Comparison of ENCODE assay signal across 16 cellular contexts in genomic region chr2:217751192-217751591, GRCh38.
A peak's percentile ranks its signal among the peaks of the same experiment; 100 is the strongest.
DNase-seq lines count a peak whose midpoint lies in the region; ATAC-seq and TF ChIP-seq lines count a peak whose summit lies in the region.
"Had no signal": no experiment of that assay in that cellular context is flagged by ENCODE, and none has a peak within 500 bp of the region (broad histone marks: within the 10 kb centered on the region; RNA-seq: fewer than 3 reads in every experiment).

No MANE protein-coding gene starts in this region.

- H3K9me3 Mint-ChIP-seq in activated CD8-positive, alpha-beta T cell treated with anti-CD3 and anti-CD28 coated beads, Interleukin-2, amount 10 ng/mL, durations not matched to agents 7 days and 5 days (ENCODE audit: insufficient read depth): no peaks in the 10 kb centered on the region
- H3K9me3 Mint-ChIP-seq in activated CD8-positive, alpha-beta T cell treated with anti-CD3 and anti-CD28 coated beads for 36 hours: no peaks in the 10 kb centered on the region
- no peaks in the 10 kb centered on the region for H3K9me3 Mint-ChIP-seq in endodermal cell
- H3K9me3 Mint-ChIP-seq: CD4-positive, alpha-beta memory T cell had no signal

- H3K36me3 ChIP-seq in endodermal cell (ENCODE audit: control insufficient read depth, insufficient read depth, low read length): no peaks in the 10 kb centered on the region
- no peaks in the 10 kb centered on the region for H3K36me3 ChIP-seq in parathyroid adenoma (ENCODE audit: control insufficient read depth, insufficient read depth, low read length)
- H3K36me3 ChIP-seq: BLaER1 had no signal

- H3K9ac ChIP-seq in endodermal cell (ENCODE audit: extremely low read depth, low read length, poor library complexity, severe bottlenecking): no peak overlapping the region
- H3K9ac ChIP-seq in parathyroid adenoma: no peak overlapping the region
- H3K9ac ChIP-seq: BLaER1 had no signal

- H3K4me3 ChIP-seq in endodermal cell (ENCODE audit: low read length): no peak overlapping the region
- no peak overlapping the region for H3K4me3 ChIP-seq in parathyroid adenoma (ENCODE audit: low read depth, low read length)
- H3K4me3 ChIP-seq: BLaER1, GM12878 had no signal

- CTCF ChIA-PET in activated CD8-positive, alpha-beta T cell treated with anti-CD3 and anti-CD28 coated beads, Interleukin-2, amount 10 ng/mL, durations not matched to agents 7 days and 5 days (lab: Charles Lee): no interaction called here
- CTCF ChIA-PET in activated CD8-positive, alpha-beta T cell treated with anti-CD3 and anti-CD28 coated beads for 36 hours (lab: Charles Lee): no interaction called here

- no peak for ATAC-seq in activated CD8-positive, alpha-beta T cell treated with anti-CD3 and anti-CD28 coated beads, Interleukin-2, amount 10 ng/mL, durations not matched to agents 7 days and 5 days
- no peak for ATAC-seq in activated CD8-positive, alpha-beta T cell treated with anti-CD3 and anti-CD28 coated beads for 36 hours
- ATAC-seq in HG03095 (IDR thresholded peaks at IDR 0.05; ENCODE audit: unreplicated experiment): no peak
- ATAC-seq: GM12878 had no signal

- H3K27me3 ChIP-seq in endodermal cell (ENCODE audit: control insufficient read depth, insufficient read depth, low read length, poor library complexity, severe bottlenecking): peaks cover 9% of the 10 kb centered on the region
- no peaks in the 10 kb centered on the region for H3K27me3 ChIP-seq in parathyroid adenoma (ENCODE audit: control insufficient read depth, insufficient read depth, low read length)
- H3K27me3 ChIP-seq: BLaER1 had no signal

- POLR2A ChIA-PET in activated CD8-positive, alpha-beta T cell treated with anti-CD3 and anti-CD28 coated beads, Interleukin-2, amount 10 ng/mL, durations not matched to agents 7 days and 5 days (lab: Charles Lee): interaction anchor here (0.7 kb wide), 1 partner anchor 235 kb away, joined by 3 read pairs; no protein-coding TSS in a partner anchor
- POLR2A ChIA-PET in activated CD8-positive, alpha-beta T cell treated with anti-CD3 and anti-CD28 coated beads for 36 hours (lab: Charles Lee): no interaction called here

- no peak for TF ChIP-seq CTCF in activated CD8-positive, alpha-beta T cell treated with anti-CD3 and anti-CD28 coated beads for 36 hours (IDR thresholded peaks at IDR 0.05)
- TF ChIP-seq CTCF in endodermal cell (conservative IDR thresholded peaks at IDR 0.05): no peak
- no peak for TF ChIP-seq CTCF in parathyroid adenoma (IDR thresholded peaks at IDR 0.05)

- H3K4me1 ChIP-seq in endodermal cell (ENCODE audit: control insufficient read depth, insufficient read depth, low read length) (no peaks in the 10 kb centered on the region), parathyroid adenoma (peaks cover 78% of the 10 kb centered on the region)

- peaks cover 5% of the 10 kb centered on the region for H3K27me3 Mint-ChIP-seq in activated CD8-positive, alpha-beta T cell treated with anti-CD3 and anti-CD28 coated beads, Interleukin-2, amount 10 ng/mL, durations not matched to agents 7 days and 5 days (ENCODE audit: low read depth)
- no peaks in the 10 kb centered on the region for H3K27me3 Mint-ChIP-seq in activated CD8-positive, alpha-beta T cell treated with anti-CD3 and anti-CD28 coated beads for 36 hours
- H3K27me3 Mint-ChIP-seq in endodermal cell (ENCODE audit: insufficient read depth): peaks cover 25% of the 10 kb centered on the region

- peak; percentile 15 for DNase-seq in activated CD8-positive, alpha-beta T cell treated with anti-CD3 and anti-CD28 coated beads, Interleukin-2, amount 10 ng/mL, durations not matched to agents 7 days and 5 days
- DNase-seq in activated CD8-positive, alpha-beta T cell treated with anti-CD3 and anti-CD28 coated beads for 36 hours: no peak
- peak; percentile 26 for DNase-seq in endodermal cell
- DNase-seq in ureter (ENCODE audit: low spot score): peak; percentile 28
- DNase-seq in DMS 273 (lab: John Stamatoyannopoulos, UW; ENCODE audit: unreplicated experiment): no peak
- DNase-seq in 8988T: no peak
- DNase-seq: CD4-positive, alpha-beta memory T cell; DMS79 treated with DMSO at 0.1 percent for 48 hours; H9; IMR-90 had no signal

- H3K27ac Mint-ChIP-seq in activated CD8-positive, alpha-beta T cell treated with anti-CD3 and anti-CD28 coated beads, Interleukin-2, amount 10 ng/mL, durations not matched to agents 7 days and 5 days: no peak overlapping the region
- H3K27ac Mint-ChIP-seq in activated CD8-positive, alpha-beta T cell treated with anti-CD3 and anti-CD28 coated beads for 36 hours: no peak overlapping the region
- H3K27ac Mint-ChIP-seq in endodermal cell: no peak overlapping the region
- H3K27ac Mint-ChIP-seq: CD14-positive monocyte, H9 had no signal

- H3K36me3 Mint-ChIP-seq in activated CD8-positive, alpha-beta T cell treated with anti-CD3 and anti-CD28 coated beads, Interleukin-2, amount 10 ng/mL, durations not matched to agents 7 days and 5 days (ENCODE audit: low read depth): no peaks in the 10 kb centered on the region
- H3K36me3 Mint-ChIP-seq in activated CD8-positive, alpha-beta T cell treated with anti-CD3 and anti-CD28 coated beads for 36 hours (ENCODE audit: low read depth): no peaks in the 10 kb centered on the region
- no peaks in the 10 kb centered on the region for H3K36me3 Mint-ChIP-seq in endodermal cell (ENCODE audit: low read depth)
- H3K36me3 Mint-ChIP-seq: CD14-positive monocyte; CD4-positive, alpha-beta memory T cell had no signal

- H3K27ac ChIP-seq in endodermal cell (ENCODE audit: low read depth, low read length) (no peak overlapping the region), parathyroid adenoma (peak overlapping the region; percentile 99)
- H3K27ac ChIP-seq: 22Rv1, BLaER1 had no signal

- no peak overlapping the region for H3K4me3 Mint-ChIP-seq in activated CD8-positive, alpha-beta T cell treated with anti-CD3 and anti-CD28 coated beads, Interleukin-2, amount 10 ng/mL, durations not matched to agents 7 days and 5 days
- H3K4me3 Mint-ChIP-seq in activated CD8-positive, alpha-beta T cell treated with anti-CD3 and anti-CD28 coated beads for 36 hours: no peak overlapping the region
- H3K4me3 Mint-ChIP-seq in endodermal cell: no peak overlapping the region
- H3K4me3 Mint-ChIP-seq: CD14-positive monocyte; CD4-positive, alpha-beta memory T cell; H9 had no signal

- 91 to 100% methylated on average over 1 to 7 of the region's 7 CpGs for WGBS in endodermal cell (ENCODE audit: insufficient coverage in 1 of 2, insufficient read length in 1 of 2), 2 experiments

- H2AFZ ChIP-seq in parathyroid adenoma: no peak overlapping the region

- H3K4me1 Mint-ChIP-seq in activated CD8-positive, alpha-beta T cell treated with anti-CD3 and anti-CD28 coated beads, Interleukin-2, amount 10 ng/mL, durations not matched to agents 7 days and 5 days (ENCODE audit: low read depth): peaks cover 19% of the 10 kb centered on the region
- peaks cover 23% of the 10 kb centered on the region for H3K4me1 Mint-ChIP-seq in activated CD8-positive, alpha-beta T cell treated with anti-CD3 and anti-CD28 coated beads for 36 hours (ENCODE audit: low read depth)
- H3K4me1 Mint-ChIP-seq in endodermal cell: peaks cover under 1% of the 10 kb centered on the region
- H3K4me1 Mint-ChIP-seq: CD14-positive monocyte had no signal

- H3K79me2 ChIP-seq in parathyroid adenoma: no peaks in the 10 kb centered on the region

- intact Hi-C loops in activated CD8-positive, alpha-beta T cell treated with anti-CD3 and anti-CD28 coated beads for 36 hours (cut with micrococcal nuclease): loop anchor here (10.0 kb wide), 2 partner anchors 96 to 526 kb away; no protein-coding TSS in a partner anchor

- no peaks in the 10 kb centered on the region for H3K9me3 ChIP-seq in endodermal cell (ENCODE audit: control insufficient read depth, low read length)
- H3K9me3 ChIP-seq in parathyroid adenoma (ENCODE audit: control insufficient read depth, low read length): no peaks in the 10 kb centered on the region
- H3K9me3 ChIP-seq: BLaER1 had no signal

- no peak overlapping the region for H3K4me2 ChIP-seq in parathyroid adenoma (ENCODE audit: low read length)
- H3K4me2 ChIP-seq: BLaER1 had no signal

Comparison
In these comparisons a context has a peak if more than half of its experiments do, and no peak if none do; other contexts are left out.
1. DNase-seq: peak in activated CD8-positive, alpha-beta T cell treated with anti-CD3 and anti-CD28 coated beads, Interleukin-2, amount 10 ng/mL, durations not matched to agents 7 days and 5 days (single experiment), endodermal cell (single experiment) and ureter (single experiment); none in activated CD8-positive, alpha-beta T cell treated with anti-CD3 and anti-CD28 coated beads for 36 hours (single experiment), DMS 273 (single experiment) and 8988T (single experiment).